12 cellular contexts compared by ENCODE assay signal in the genomic region with DNA sequence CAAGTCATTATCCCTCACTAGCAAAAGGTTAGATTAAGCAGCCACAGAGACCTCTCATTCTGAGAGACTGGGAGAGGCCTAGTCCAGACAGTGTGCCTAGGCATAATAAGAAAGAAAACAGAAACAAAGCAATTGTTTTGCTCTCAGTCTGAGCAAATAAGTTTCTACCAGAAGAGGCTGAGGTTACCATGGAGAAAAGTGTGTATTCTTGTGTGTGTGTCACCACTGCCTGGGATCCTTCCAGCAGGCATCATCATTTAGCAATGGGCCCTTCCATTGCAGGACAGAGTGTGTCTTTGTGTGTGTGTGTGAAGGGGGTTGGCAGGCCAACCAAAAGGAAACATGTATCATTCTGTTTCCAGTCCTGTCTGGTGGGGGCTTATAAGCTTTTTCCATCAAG. TPM values are rescaled to one million over a fixed set of nuclear protein-coding genes. Genes with fewer than 3 reads are reported as not detected.
A peak's percentile ranks its signal among the peaks of the same experiment; 100 is the strongest.
DNase-seq lines count a peak whose midpoint lies in the region; ATAC-seq and TF ChIP-seq lines count a peak whose summit lies in the region.
"Had no signal": no experiment of that assay in that cellular context is flagged by ENCODE, and none has a peak within 500 bp of the region (broad histone marks: within the 10 kb centered on the region; RNA-seq: fewer than 3 reads in every experiment).

No MANE protein-coding gene starts in this region.

- no peaks in the 10 kb centered on the region for H3K9me3 ChIP-seq in WERI-Rb-1 (ENCODE audit: severe bottlenecking)

- H3K9me3 Mint-ChIP-seq in T-cell: no peaks in the 10 kb centered on the region
- H3K9me3 Mint-ChIP-seq: IgD-negative memory B cell; T-helper 2 cell treated with Interferon-gamma antibody and Interleukin-4, amounts not matched to agents 5 μg/mL and 100 μg/mL, for 36 hours had no signal

- no peak for ATAC-seq in T-cell (replicated peaks in 1 of 4)

- H3K27ac Mint-ChIP-seq in T-cell: no peak overlapping the region
- H3K27ac Mint-ChIP-seq: IgD-negative memory B cell; T-helper 2 cell treated with Interferon-gamma antibody and Interleukin-4, amounts not matched to agents 5 μg/mL and 100 μg/mL, for 36 hours had no signal

- no peaks in the 10 kb centered on the region for H3K27me3 ChIP-seq in WERI-Rb-1 (ENCODE audit: insufficient read depth, low read depth, severe bottlenecking)

- peaks cover 63% of the 10 kb centered on the region for H3K36me3 ChIP-seq in WERI-Rb-1

- POLR2A ChIA-PET in T-cell (lab: Charles Lee): no interaction called here

- CTCF ChIA-PET in T-cell (lab: Charles Lee): no interaction called here

- in situ Hi-C loops in GM13977 (cut with MboI; ENCODE audit: low pct_unique_long_range_greater_than_20kb, low sequenced_read_pairs, unreplicated experiment): no loop called here

- H3K27ac ChIP-seq in WERI-Rb-1: peak overlapping the region; percentile 7

- H3K27me3 Mint-ChIP-seq in T-cell: peaks cover 13 to 31% of the 10 kb centered on the region in 2 donors

- no peak overlapping the region for H3K4me3 ChIP-seq in WERI-Rb-1 (ENCODE audit: low read depth, low read length)

- peak; percentile 62 for DNase-seq in GM13977 (ENCODE audit: low spot score)
- no peak for DNase-seq in WERI-Rb-1
- peak; percentile 38 for DNase-seq in fibroblast of the conjunctiva (ENCODE audit: low read depth)
- DNase-seq in putamen (ENCODE audit: low spot score): peak; percentile 73
- DNase-seq in T-cell: no peak
- DNase-seq in RPMI8226: no peak
- no peak for DNase-seq in NCI-H510A treated with DMSO at 0.1 percent for 48 hours (lab: John Stamatoyannopoulos, UW)
- DNase-seq: NCI-H187 treated with DMSO at 0.1 percent for 48 hours; OCI-M1; stimulated activated CD4-positive, alpha-beta T cell treated with anti-CD3 and anti-CD28 coated beads, Interleukin-2, amount 100 ng/mL, for 48 hours had no signal

- TF ChIP-seq CTCF in GM13977 (IDR thresholded peaks at IDR 0.05; ENCODE audit: extremely low read depth, insufficient read depth, missing control alignments): no peak
- TF ChIP-seq CTCF in WERI-Rb-1 (IDR thresholded peaks at IDR 0.05; ENCODE audit: low read depth, low read length): no peak

- peaks cover 0 to 2% (median 0%) of the 10 kb centered on the region in 3 donors for H3K4me1 Mint-ChIP-seq in T-cell
- H3K4me1 Mint-ChIP-seq: IgD-negative memory B cell had no signal

- H3K36me3 Mint-ChIP-seq in T-cell: no peaks in the 10 kb centered on the region
- H3K36me3 Mint-ChIP-seq: IgD-negative memory B cell had no signal

- H3K4me3 Mint-ChIP-seq in T-cell: no peak overlapping the region
- H3K4me3 Mint-ChIP-seq: IgD-negative memory B cell; T-helper 2 cell treated with Interferon-gamma antibody and Interleukin-4, amounts not matched to agents 5 μg/mL and 100 μg/mL, for 36 hours had no signal

RNA-seq across cellular contexts. Expression of a gene that starts 3.7 kb away (rescaled TPM):
- total RNA-seq in T-cell: under 1 TPM in 1 of 5 donors, not detected in 4; 0.15 TPM

RNA-seq across cellular contexts. Expression of a gene that starts 8.6 kb away (rescaled TPM):
- 10 to 100 TPM; 12.0 to 19.0 (median 17.3) TPM for total RNA-seq in T-cell

RNA-seq across cellular contexts. Expression of a gene that starts 11.3 kb away (rescaled TPM):
- not detected for total RNA-seq in T-cell

RNA-seq across cellular contexts. Expression of a gene that starts 15.5 kb away (rescaled TPM):
- not detected for total RNA-seq in T-cell

RNA-seq across cellular contexts. Expression of a gene that starts 40.1 kb away (rescaled TPM):
- 100 to 1,000 TPM; 182 to 207 (median 186) TPM for total RNA-seq in T-cell

Comparison
In these comparisons a context has a peak if more than half of its experiments do, and no peak if none do; other contexts are left out.
1. DNase-seq: peak in GM13977 (single experiment), fibroblast of the conjunctiva (single experiment) and putamen (single experiment); none in WERI-Rb-1 (single experiment), T-cell (0 of 34), RPMI8226 (single experiment) and NCI-H510A treated with DMSO at 0.1 percent for 48 hours (single experiment).